24 cellular contexts compared by ENCODE assay signal in genomic region chr9:27451207-27451792, GRCh38.
DNase-seq lines count a peak whose midpoint lies in the region; ATAC-seq and TF ChIP-seq lines count a peak whose summit lies in the region.
"Had no signal": no experiment of that assay in that cellular context is flagged by ENCODE, and none has a peak within 500 bp of the region (broad histone marks: within the 10 kb centered on the region; RNA-seq: fewer than 3 reads in every experiment).

No MANE protein-coding gene starts in this region.

- no peak for TF ChIP-seq EP300 in SK-N-SH (IDR thresholded peaks at IDR 0.05; ENCODE audit: borderline replicate concordance in 1 of 2, low read depth in 1 of 2, low read length in 1 of 2)

- no peaks in the 10 kb centered on the region for H4K20me1 ChIP-seq in SK-N-SH (ENCODE audit: insufficient read depth)
- H4K20me1 ChIP-seq in hepatocyte (ENCODE audit: insufficient read depth, poor library complexity, severe bottlenecking) = no peaks in the 10 kb centered on the region
- H4K20me1 ChIP-seq in mammary epithelial cell (ENCODE audit: insufficient read depth, low read length) = no peaks in the 10 kb centered on the region
- H4K20me1 ChIP-seq: BLaER1 had no signal

- H3K36me3 ChIP-seq in SK-N-SH (replicated peaks in 1 of 2; ENCODE audit: control insufficient read depth in 1 of 2, insufficient read depth in 2 of 2, low read length in 1 of 2) (no peaks in the 10 kb centered on the region), hepatocyte (replicated peaks; ENCODE audit: insufficient read depth, low read depth) (no peaks in the 10 kb centered on the region), mammary epithelial cell (ENCODE audit: insufficient read depth, low read length) (no peaks in the 10 kb centered on the region)
- H3K36me3 ChIP-seq: ovary, right lobe of liver, upper lobe of left lung, WERI-Rb-1 had no signal

- no peaks in the 10 kb centered on the region for H3K9me3 ChIP-seq in SK-N-SH
- no peaks in the 10 kb centered on the region for H3K9me3 ChIP-seq in hepatocyte (ENCODE audit: low read depth)
- H3K9me3 ChIP-seq in mammary epithelial cell (replicated peaks; ENCODE audit: insufficient read depth, low read length) = no peaks in the 10 kb centered on the region
- H3K9me3 ChIP-seq: BLaER1, heart left ventricle, ovary, right lobe of liver, upper lobe of left lung had no signal

- dilution Hi-C loops in mammary epithelial cell (cut with HindIII; ENCODE audit: low sequenced_read_pairs) = no loop called here

- CTCF ChIA-PET in SK-N-SH (lab: Yijun Ruan, JAX) = interaction anchor here (0.6 to 1.0 kb wide), 2 partner anchors 19 to 59 kb away, joined by 3 read pairs; no protein-coding TSS in a partner anchor
- CTCF ChIA-PET in mammary epithelial cell (lab: Charles Lee; ENCODE audit: low non-redundant PET) = no interaction called here

- no peak overlapping the region for H3K27ac ChIP-seq in SK-N-SH (ENCODE audit: low read depth in 2 of 2, low read length in 1 of 2)
- peak overlapping the region; percentile 8 for H3K27ac ChIP-seq in hepatocyte
- H3K27ac ChIP-seq in mammary epithelial cell (ENCODE audit: insufficient read depth, low read depth, low read length) = no peak overlapping the region
- H3K27ac ChIP-seq: 22Rv1, BLaER1, heart left ventricle, ovary, right lobe of liver, WERI-Rb-1 had no signal

- H3K9ac ChIP-seq in SK-N-SH (no peak overlapping the region), mammary epithelial cell (ENCODE audit: insufficient read depth, low read length) (no peak overlapping the region)
- H3K9ac ChIP-seq: BLaER1 had no signal

- H3K4me1 ChIP-seq in SK-N-SH (ENCODE audit: control insufficient read depth in 1 of 2, insufficient read depth in 2 of 2, low read depth in 1 of 2, low read length in 1 of 2) (no peaks in the 10 kb centered on the region; a peak in 1 of 4 replicates), hepatocyte (ENCODE audit: insufficient read depth) (no peaks in the 10 kb centered on the region), mammary epithelial cell (ENCODE audit: insufficient read depth, low read length) (peaks cover 17% of the 10 kb centered on the region)
- H3K4me1 ChIP-seq: right lobe of liver had no signal

- intact Hi-C loops in mammary epithelial cell (cut with micrococcal nuclease) (loop anchor here (5.0 kb wide), 1 partner anchor 119 kb away; no protein-coding TSS in a partner anchor), lower leg skin (cut with DNase I; ENCODE audit: low total_unique reads) (no loop called here)

- no peaks in the 10 kb centered on the region for H3K4me1 Mint-ChIP-seq in stimulated activated naive CD8-positive, alpha-beta T cell treated with anti-CD3 and anti-CD28 coated beads, Interleukin-15, amount 100 ng/mL, for 72 hours

- H3K9me3 Mint-ChIP-seq in stimulated activated naive CD8-positive, alpha-beta T cell treated with anti-CD3 and anti-CD28 coated beads, Interleukin-15, amount 100 ng/mL, for 72 hours = peaks cover 0 to 4% of the 10 kb centered on the region in 2 donors

- H3K4me3 ChIP-seq in SK-N-SH (ENCODE audit: low read depth in 2 of 2, low read length in 1 of 2) = no peak overlapping the region
- H3K4me3 ChIP-seq in hepatocyte = no peak overlapping the region
- H3K4me3 ChIP-seq in mammary epithelial cell (replicated peaks in 1 of 3; ENCODE audit: insufficient read depth in 1 of 3, low read depth in 2 of 3, low read length in 3 of 3) = no peak overlapping the region
- no peak overlapping the region for H3K4me3 ChIP-seq in lower leg skin (ENCODE audit: low read depth, poor library complexity, severe bottlenecking)
- H3K4me3 ChIP-seq: BLaER1, heart left ventricle, lung, ovary, right lobe of liver, upper lobe of left lung had no signal

- ATAC-seq in SK-N-SH treated with all-trans-retinoic acid at 6 μM for 48 hours (no peak), GM21786 (IDR thresholded peaks at IDR 0.05; ENCODE audit: unreplicated experiment) (no peak)
- no peak for ATAC-seq in stimulated activated naive CD8-positive, alpha-beta T cell treated with anti-CD3 and anti-CD28 coated beads, Interleukin-15, amount 100 ng/mL, for 72 hours
- ATAC-seq: right lobe of liver had no signal

- no peak for TF ChIP-seq POLR2A in lower leg skin (IDR thresholded peaks at IDR 0.05)

- BruUV-seq in mammary epithelial cell (replicated peaks; lab: Mats Ljungman, UMichigan) = no TSS peak

- no peak for TF ChIP-seq CTCF in SK-N-SH (IDR thresholded peaks at IDR 0.05)
- TF ChIP-seq CTCF in hepatocyte (IDR thresholded peaks at IDR 0.05; ENCODE audit: poor library complexity) = no peak
- TF ChIP-seq CTCF in mammary epithelial cell (conservative IDR thresholded peaks at IDR 0.05 in 1 of 2, IDR thresholded peaks at IDR 0.05 in 1 of 2; ENCODE audit: extremely low read depth in 1 of 2, insufficient read depth in 1 of 2, low read depth in 1 of 2, low read length in 2 of 2) = no peak
- no peak for TF ChIP-seq CTCF in lower leg skin (IDR thresholded peaks at IDR 0.05)

- no peaks in the 10 kb centered on the region for H3F3A ChIP-seq in SK-N-SH (replicated peaks; ENCODE audit: insufficient read depth)

- H3K27me3 ChIP-seq in SK-N-SH (ENCODE audit: insufficient read depth) (no peaks in the 10 kb centered on the region), hepatocyte (no peaks in the 10 kb centered on the region), mammary epithelial cell (ENCODE audit: insufficient read depth, low read length) (no peaks in the 10 kb centered on the region)
- H3K27me3 ChIP-seq: BLaER1, heart left ventricle, ovary, right lobe of liver, upper lobe of left lung had no signal

- POLR2A ChIA-PET in SK-N-SH (lab: Yijun Ruan, JAX) = no interaction called here

- H2AFZ ChIP-seq in SK-N-SH (ENCODE audit: low read depth) = no peak overlapping the region
- H2AFZ ChIP-seq in hepatocyte = no peak overlapping the region
- H2AFZ ChIP-seq in mammary epithelial cell (ENCODE audit: low read depth, low read length) = no peak overlapping the region

- H3K27me3 Mint-ChIP-seq in stimulated activated naive CD8-positive, alpha-beta T cell treated with anti-CD3 and anti-CD28 coated beads, Interleukin-15, amount 100 ng/mL, for 72 hours = no peaks in the 10 kb centered on the region
- H3K27me3 Mint-ChIP-seq: activated CD4-positive, alpha-beta memory T cell treated with anti-CD3 and anti-CD28 coated beads for 36 hours had no signal

- H3K4me3 Mint-ChIP-seq in stimulated activated naive CD8-positive, alpha-beta T cell treated with anti-CD3 and anti-CD28 coated beads, Interleukin-15, amount 100 ng/mL, for 72 hours = no peak overlapping the region
- H3K4me3 Mint-ChIP-seq: activated CD4-positive, alpha-beta memory T cell treated with anti-CD3 and anti-CD28 coated beads for 36 hours had no signal

- H3K9me2 ChIP-seq in SK-N-SH (no peaks in the 10 kb centered on the region), hepatocyte (replicated peaks; ENCODE audit: insufficient read depth) (no peaks in the 10 kb centered on the region)

- 90% methylated on average over 3 of the region's 3 CpGs for WGBS in SK-N-SH (ENCODE audit: low lambda C conversion rate)
- 44% methylated on average over 3 of the region's 3 CpGs for WGBS in hepatocyte (ENCODE audit: low lambda C conversion rate, missing lambda C conversion rate)
- WGBS in mammary epithelial cell (ENCODE audit: low coverage, missing lambda C conversion rate) = 100% methylated on average over 3 of the region's 3 CpGs
- WGBS in lower leg skin, 2 donors = 53 to 59% methylated on average over 3 of the region's 3 CpGs

- no peak for TF ChIP-seq RAD21 in SK-N-SH (IDR thresholded peaks at IDR 0.05; ENCODE audit: low read length)

- in situ Hi-C loops in mammary epithelial cell (cut with MboI; ENCODE audit: low sequenced_read_pairs in 2 of 2) = no loop called here

- no peak for DNase-seq in SK-N-SH
- peak; percentile 62 for DNase-seq in NCI-H69 (lab: John Stamatoyannopoulos, UW)
- no peak for DNase-seq in hepatocyte (ENCODE audit: low spot score)
- no peak for DNase-seq in stimulated activated naive CD8-positive, alpha-beta T cell treated with anti-CD3 and anti-CD28 coated beads, Interleukin-15, amount 100 ng/mL, for 72 hours
- no peak for DNase-seq in mammary epithelial cell
- no peak for DNase-seq in lower leg skin (ENCODE audit: low spot score in 2 of 2)
- DNase-seq: activated CD4-positive, alpha-beta memory T cell treated with anti-CD3 and anti-CD28 coated beads for 36 hours; anterior cingulate cortex; effector CD8-positive, alpha-beta T cell; heart left ventricle; Kasumi-1; NCI-H1105 treated with DMSO at 0.1 percent for 48 hours; NCI-H526; ovary; right lobe of liver; Right ventricle myocardium superior; stimulated activated naive CD4-positive, alpha-beta T cell treated with Interleukin-2 at 50 U/mL for 16 hours; upper lobe of left lung; WERI-Rb-1 had no signal

- H3K79me2 ChIP-seq in SK-N-SH (ENCODE audit: insufficient read depth) = no peaks in the 10 kb centered on the region
- H3K79me2 ChIP-seq in hepatocyte = peaks cover 52% of the 10 kb centered on the region
- peaks cover 64% of the 10 kb centered on the region for H3K79me2 ChIP-seq in mammary epithelial cell (ENCODE audit: insufficient read depth, low read length)

- no peak overlapping the region for H3K27ac Mint-ChIP-seq in stimulated activated naive CD8-positive, alpha-beta T cell treated with anti-CD3 and anti-CD28 coated beads, Interleukin-15, amount 100 ng/mL, for 72 hours
- H3K27ac Mint-ChIP-seq: activated CD4-positive, alpha-beta memory T cell treated with anti-CD3 and anti-CD28 coated beads for 36 hours had no signal

- no peak overlapping the region for H3K4me2 ChIP-seq in SK-N-SH
- no peak overlapping the region for H3K4me2 ChIP-seq in hepatocyte
- no peak overlapping the region for H3K4me2 ChIP-seq in mammary epithelial cell (ENCODE audit: insufficient read depth, low read depth, low read length)
- H3K4me2 ChIP-seq: BLaER1 had no signal

TF ChIP-seq in SK-N-SH, 30 proteins besides CTCF, POLR2A, EP300 and RAD21:
- TF ChIP-seq TCF12 (IDR thresholded peaks at IDR 0.05) (peak; percentile 27; the same call in 1 of the 2 replicates), YY1 (IDR thresholded peaks at IDR 0.05; ENCODE audit: low read depth) (no peak)

TF ChIP-seq in SK-N-SH treated with all-trans-retinoic acid at 6 μM for 48 hours, 23 proteins besides CTCF, POLR2A, EP300 and RAD21 (continues in another document):
- TF ChIP-seq CSRNP3 (CRISPR knock-in tag; IDR thresholded peaks at IDR 0.05) (no peak), ZNF70 (CRISPR knock-in tag; IDR thresholded peaks at IDR 0.05) (no peak), ZFP30 (CRISPR knock-in tag; IDR thresholded peaks at IDR 0.05) (no peak), ZNF8 (CRISPR knock-in tag; IDR thresholded peaks at IDR 0.05) (no peak), ESRRG (CRISPR knock-in tag; IDR thresholded peaks at IDR 0.05) (no peak)
